2 cellular contexts compared by ENCODE assay signal in the genomic region with DNA sequence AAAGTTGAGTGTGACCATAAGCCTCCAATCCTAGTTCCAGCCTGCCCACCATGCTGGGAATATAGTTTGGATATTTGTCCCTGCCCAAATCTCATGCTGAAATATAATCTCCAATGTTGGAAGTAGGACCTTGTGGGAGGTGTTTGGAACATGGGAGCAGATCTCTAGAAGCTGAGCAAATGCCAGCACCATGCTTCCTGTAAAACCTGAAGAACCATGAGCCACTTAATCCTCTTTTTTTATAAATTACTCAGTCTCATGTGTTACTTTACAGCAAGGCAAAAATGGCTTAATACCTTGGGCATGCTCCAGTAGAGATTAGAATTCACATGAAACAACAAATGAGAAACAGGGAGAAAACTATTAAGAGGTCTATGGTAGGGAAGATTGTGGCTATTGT.
TF ChIP-seq lines count a peak whose summit lies in the region.

No MANE protein-coding gene starts in this region.

TF ChIP-seq in HCT116, 20 proteins besides CTCF, POLR2A, EP300 and RAD21:
- TF ChIP-seq, protein P1, sequence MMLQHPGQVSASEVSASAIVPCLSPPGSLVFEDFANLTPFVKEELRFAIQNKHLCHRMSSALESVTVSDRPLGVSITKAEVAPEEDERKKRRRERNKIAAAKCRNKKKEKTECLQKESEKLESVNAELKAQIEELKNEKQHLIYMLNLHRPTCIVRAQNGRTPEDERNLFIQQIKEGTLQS (IDR thresholded peaks at IDR 0.05), result no peak
- TF ChIP-seq EGR1 (IDR thresholded peaks at IDR 0.05; ENCODE audit: low read depth), result no peak
- TF ChIP-seq, protein P2, sequence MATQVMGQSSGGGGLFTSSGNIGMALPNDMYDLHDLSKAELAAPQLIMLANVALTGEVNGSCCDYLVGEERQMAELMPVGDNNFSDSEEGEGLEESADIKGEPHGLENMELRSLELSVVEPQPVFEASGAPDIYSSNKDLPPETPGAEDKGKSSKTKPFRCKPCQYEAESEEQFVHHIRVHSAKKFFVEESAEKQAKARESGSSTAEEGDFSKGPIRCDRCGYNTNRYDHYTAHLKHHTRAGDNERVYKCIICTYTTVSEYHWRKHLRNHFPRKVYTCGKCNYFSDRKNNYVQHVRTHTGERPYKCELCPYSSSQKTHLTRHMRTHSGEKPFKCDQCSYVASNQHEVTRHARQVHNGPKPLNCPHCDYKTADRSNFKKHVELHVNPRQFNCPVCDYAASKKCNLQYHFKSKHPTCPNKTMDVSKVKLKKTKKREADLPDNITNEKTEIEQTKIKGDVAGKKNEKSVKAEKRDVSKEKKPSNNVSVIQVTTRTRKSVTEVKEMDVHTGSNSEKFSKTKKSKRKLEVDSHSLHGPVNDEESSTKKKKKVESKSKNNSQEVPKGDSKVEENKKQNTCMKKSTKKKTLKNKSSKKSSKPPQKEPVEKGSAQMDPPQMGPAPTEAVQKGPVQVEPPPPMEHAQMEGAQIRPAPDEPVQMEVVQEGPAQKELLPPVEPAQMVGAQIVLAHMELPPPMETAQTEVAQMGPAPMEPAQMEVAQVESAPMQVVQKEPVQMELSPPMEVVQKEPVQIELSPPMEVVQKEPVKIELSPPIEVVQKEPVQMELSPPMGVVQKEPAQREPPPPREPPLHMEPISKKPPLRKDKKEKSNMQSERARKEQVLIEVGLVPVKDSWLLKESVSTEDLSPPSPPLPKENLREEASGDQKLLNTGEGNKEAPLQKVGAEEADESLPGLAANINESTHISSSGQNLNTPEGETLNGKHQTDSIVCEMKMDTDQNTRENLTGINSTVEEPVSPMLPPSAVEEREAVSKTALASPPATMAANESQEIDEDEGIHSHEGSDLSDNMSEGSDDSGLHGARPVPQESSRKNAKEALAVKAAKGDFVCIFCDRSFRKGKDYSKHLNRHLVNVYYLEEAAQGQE (IDR thresholded peaks at IDR 0.05; ENCODE audit: low read depth), result no peak
- no peak for TF ChIP-seq ZFX (IDR thresholded peaks at IDR 0.05)
- TF ChIP-seq FOSL1 (IDR thresholded peaks at IDR 0.05; ENCODE audit: low read depth), result no peak
- TF ChIP-seq, protein P3, sequence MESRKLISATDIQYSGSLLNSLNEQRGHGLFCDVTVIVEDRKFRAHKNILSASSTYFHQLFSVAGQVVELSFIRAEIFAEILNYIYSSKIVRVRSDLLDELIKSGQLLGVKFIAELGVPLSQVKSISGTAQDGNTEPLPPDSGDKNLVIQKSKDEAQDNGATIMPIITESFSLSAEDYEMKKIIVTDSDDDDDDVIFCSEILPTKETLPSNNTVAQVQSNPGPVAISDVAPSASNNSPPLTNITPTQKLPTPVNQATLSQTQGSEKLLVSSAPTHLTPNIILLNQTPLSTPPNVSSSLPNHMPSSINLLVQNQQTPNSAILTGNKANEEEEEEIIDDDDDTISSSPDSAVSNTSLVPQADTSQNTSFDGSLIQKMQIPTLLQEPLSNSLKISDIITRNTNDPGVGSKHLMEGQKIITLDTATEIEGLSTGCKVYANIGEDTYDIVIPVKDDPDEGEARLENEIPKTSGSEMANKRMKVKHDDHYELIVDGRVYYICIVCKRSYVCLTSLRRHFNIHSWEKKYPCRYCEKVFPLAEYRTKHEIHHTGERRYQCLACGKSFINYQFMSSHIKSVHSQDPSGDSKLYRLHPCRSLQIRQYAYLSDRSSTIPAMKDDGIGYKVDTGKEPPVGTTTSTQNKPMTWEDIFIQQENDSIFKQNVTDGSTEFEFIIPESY (IDR thresholded peaks at IDR 0.05; ENCODE audit: extremely low read depth, insufficient replicate concordance, low read length), result no peak
- TF ChIP-seq JUND (IDR thresholded peaks at IDR 0.05), result no peak
- TF ChIP-seq TCF7L2 (IDR thresholded peaks at IDR 0.05; ENCODE audit: borderline replicate concordance, extremely low read depth, insufficient read depth, insufficient read length), result no peak
- TF ChIP-seq EZH2 (IDR thresholded peaks at IDR 0.05), result no peak
- TF ChIP-seq, protein P4, sequence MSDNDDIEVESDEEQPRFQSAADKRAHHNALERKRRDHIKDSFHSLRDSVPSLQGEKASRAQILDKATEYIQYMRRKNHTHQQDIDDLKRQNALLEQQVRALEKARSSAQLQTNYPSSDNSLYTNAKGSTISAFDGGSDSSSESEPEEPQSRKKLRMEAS (IDR thresholded peaks at IDR 0.05), result no peak
TF ChIP-seq in HCT116: peak in this region for 0.

TF ChIP-seq in GM12878, 131 proteins besides CTCF, POLR2A, EP300 and RAD21:
- TF ChIP-seq EED (IDR thresholded peaks at IDR 0.05; ENCODE audit: low read depth), result peak; percentile 44; the same call in 1 of the 2 replicates
- peak; percentile 67 for TF ChIP-seq IKZF1 (conservative IDR thresholded peaks at IDR 0.05)
- TF ChIP-seq MXI1 (IDR thresholded peaks at IDR 0.05; ENCODE audit: low read depth, low read length), result no peak
- peak; percentile 41 to 42; a peak in 2 of 4 replicates for TF ChIP-seq IKZF2 (IDR thresholded peaks at IDR 0.05)
- no peak for TF ChIP-seq ZSCAN29 (IDR thresholded peaks at IDR 0.05)
- no peak for TF ChIP-seq RBBP5 (conservative IDR thresholded peaks at IDR 0.05)
- no peak for TF ChIP-seq ESRRA (IDR thresholded peaks at IDR 0.05; ENCODE audit: low read length)
- TF ChIP-seq RCOR1 (conservative IDR thresholded peaks at IDR 0.05; ENCODE audit: low read depth, low read length), result no peak
- TF ChIP-seq, protein P5, sequence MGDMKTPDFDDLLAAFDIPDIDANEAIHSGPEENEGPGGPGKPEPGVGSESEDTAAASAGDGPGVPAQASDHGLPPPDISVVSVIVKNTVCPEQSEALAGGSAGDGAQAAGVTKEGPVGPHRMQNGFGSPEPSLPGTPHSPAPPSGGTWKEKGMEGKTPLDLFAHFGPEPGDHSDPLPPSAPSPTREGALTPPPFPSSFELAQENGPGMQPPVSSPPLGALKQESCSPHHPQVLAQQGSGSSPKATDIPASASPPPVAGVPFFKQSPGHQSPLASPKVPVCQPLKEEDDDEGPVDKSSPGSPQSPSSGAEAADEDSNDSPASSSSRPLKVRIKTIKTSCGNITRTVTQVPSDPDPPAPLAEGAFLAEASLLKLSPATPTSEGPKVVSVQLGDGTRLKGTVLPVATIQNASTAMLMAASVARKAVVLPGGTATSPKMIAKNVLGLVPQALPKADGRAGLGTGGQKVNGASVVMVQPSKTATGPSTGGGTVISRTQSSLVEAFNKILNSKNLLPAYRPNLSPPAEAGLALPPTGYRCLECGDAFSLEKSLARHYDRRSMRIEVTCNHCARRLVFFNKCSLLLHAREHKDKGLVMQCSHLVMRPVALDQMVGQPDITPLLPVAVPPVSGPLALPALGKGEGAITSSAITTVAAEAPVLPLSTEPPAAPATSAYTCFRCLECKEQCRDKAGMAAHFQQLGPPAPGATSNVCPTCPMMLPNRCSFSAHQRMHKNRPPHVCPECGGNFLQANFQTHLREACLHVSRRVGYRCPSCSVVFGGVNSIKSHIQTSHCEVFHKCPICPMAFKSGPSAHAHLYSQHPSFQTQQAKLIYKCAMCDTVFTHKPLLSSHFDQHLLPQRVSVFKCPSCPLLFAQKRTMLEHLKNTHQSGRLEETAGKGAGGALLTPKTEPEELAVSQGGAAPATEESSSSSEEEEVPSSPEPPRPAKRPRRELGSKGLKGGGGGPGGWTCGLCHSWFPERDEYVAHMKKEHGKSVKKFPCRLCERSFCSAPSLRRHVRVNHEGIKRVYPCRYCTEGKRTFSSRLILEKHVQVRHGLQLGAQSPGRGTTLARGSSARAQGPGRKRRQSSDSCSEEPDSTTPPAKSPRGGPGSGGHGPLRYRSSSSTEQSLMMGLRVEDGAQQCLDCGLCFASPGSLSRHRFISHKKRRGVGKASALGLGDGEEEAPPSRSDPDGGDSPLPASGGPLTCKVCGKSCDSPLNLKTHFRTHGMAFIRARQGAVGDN (IDR thresholded peaks at IDR 0.05), result no peak
- TF ChIP-seq CBX5 (IDR thresholded peaks at IDR 0.05; ENCODE audit: low read depth), result no peak
